In genomic region chr7:124791876-124792446, GRCh38 we compare ENCODE assay signal across 19 cellular contexts. TPM values are rescaled to one million over a fixed set of nuclear protein-coding genes. Genes with fewer than 3 reads are reported as not detected.
DNase-seq lines count a peak whose midpoint lies in the region; ATAC-seq and TF ChIP-seq lines count a peak whose summit lies in the region.
"Had no signal": no experiment of that assay in that cellular context is flagged by ENCODE, and none has a peak within 500 bp of the region (broad histone marks: within the 10 kb centered on the region; RNA-seq: fewer than 3 reads in every experiment).

No MANE protein-coding gene starts in this region.

- H3K9me3 Mint-ChIP-seq in T-helper 2 cell treated with Interferon-gamma antibody and Interleukin-4, amounts not matched to agents 5 μg/mL and 100 μg/mL, for 36 hours, result no peaks in the 10 kb centered on the region
- H3K9me3 Mint-ChIP-seq: H9 had no signal

- intact Hi-C loops in HCT116 (cut with micrococcal nuclease), result no loop called here

- H3K9ac ChIP-seq in HCT116 (ENCODE audit: low read length), result no peak overlapping the region
- H3K9ac ChIP-seq in smooth muscle cell (ENCODE audit: low read depth), result peak overlapping the region; percentile 26

- no peaks in the 10 kb centered on the region for H3K4me1 Mint-ChIP-seq in T-helper 2 cell treated with Interferon-gamma antibody and Interleukin-4, amounts not matched to agents 5 μg/mL and 100 μg/mL, for 36 hours (ENCODE audit: low read depth)

- H4K20me1 ChIP-seq in HCT116 (ENCODE audit: insufficient read depth) (no peaks in the 10 kb centered on the region), smooth muscle cell (ENCODE audit: low read depth) (no peaks in the 10 kb centered on the region)

- no peaks in the 10 kb centered on the region for H3F3A ChIP-seq in smooth muscle cell (ENCODE audit: low read depth)

- no peak overlapping the region for H2AFZ ChIP-seq in HCT116 (ENCODE audit: low read depth, low read length, poor library complexity, severe bottlenecking)
- no peak overlapping the region for H2AFZ ChIP-seq in smooth muscle cell (ENCODE audit: low read depth)

- H3K27ac ChIP-seq in HCT116 (ENCODE audit: low read depth, low read length) (no peak overlapping the region), smooth muscle cell (ENCODE audit: low read depth) (peak overlapping the region; percentile 84)

- no peak overlapping the region for H3K27ac Mint-ChIP-seq in T-helper 2 cell treated with Interferon-gamma antibody and Interleukin-4, amounts not matched to agents 5 μg/mL and 100 μg/mL, for 36 hours
- H3K27ac Mint-ChIP-seq: H9 had no signal

- H3K4me3 ChIP-seq in HCT116 (replicated peaks in 1 of 2; ENCODE audit: low read depth in 1 of 2, low read length in 2 of 2), result no peak overlapping the region
- H3K4me3 ChIP-seq in smooth muscle cell, result no peak overlapping the region

- TF ChIP-seq POLR2A in HCT116 (IDR thresholded peaks at IDR 0.05; ENCODE audit: borderline replicate concordance, extremely low read depth, insufficient read depth, insufficient read length), result no peak

- TF ChIP-seq CTCF in HCT116 (IDR thresholded peaks at IDR 0.05 in 2 of 3, conservative IDR thresholded peaks at IDR 0.05 in 1 of 3; ENCODE audit: borderline replicate concordance in 1 of 3, insufficient read depth in 1 of 3, low read depth in 2 of 3, low read length in 2 of 3), result no peak
- TF ChIP-seq CTCF in smooth muscle cell (IDR thresholded peaks at IDR 0.05; ENCODE audit: borderline replicate concordance, insufficient read depth, poor library complexity, severe bottlenecking), result no peak

- H3K4me1 ChIP-seq in HCT116 (ENCODE audit: control insufficient read depth in 1 of 2, insufficient read depth in 2 of 2, low read length in 2 of 2) (peaks cover 5 to 9% of the 10 kb centered on the region in 2 experiments; a peak in 2 of 4 replicates), smooth muscle cell (ENCODE audit: low read depth) (no peaks in the 10 kb centered on the region)

- 82% methylated on average over 2 of the region's 2 CpGs for WGBS in smooth muscle cell (ENCODE audit: low lambda C conversion rate)

- CTCF ChIA-PET in HCT116 (lab: Charles Lee), result no interaction called here

- DNase-seq in HCT116 (ENCODE audit: low read depth, low spot score) (no peak), LoVo (ENCODE audit: low spot score) (peak; percentile 12), glomerular visceral epithelial cell (ENCODE audit: extremely low spot score) (peak; percentile 3), smooth muscle cell (lab: John Stamatoyannopoulos, UW; ENCODE audit: unreplicated experiment) (no peak), HuH-7.5 (ENCODE audit: low spot score) (no peak), NCI-H1105 treated with DMSO at 0.1 percent for 48 hours (lab: John Stamatoyannopoulos, UW) (no peak)
- no peak for DNase-seq in T-helper 2 cell treated with Interferon-gamma antibody and Interleukin-4, amounts not matched to agents 5 μg/mL and 100 μg/mL, for 36 hours (ENCODE audit: low spot score)
- DNase-seq: C1 segment of cervical spinal cord, DMS 273 treated with DMSO at 0.1 percent for 48 hours, GDM1, H9, KG1, NCI-H1436, NCI-H2029, NCI-H345, NCI-H524 treated with DMSO at 0.1 percent for 48 hours had no signal

- H3K36me3 ChIP-seq in HCT116 (ENCODE audit: control insufficient read depth in 1 of 2, insufficient read depth in 2 of 2, low read length in 2 of 2), result no peaks in the 10 kb centered on the region
- H3K36me3 ChIP-seq in smooth muscle cell (ENCODE audit: low read depth), result no peaks in the 10 kb centered on the region

- no peaks in the 10 kb centered on the region for H3K27me3 ChIP-seq in HCT116 (ENCODE audit: insufficient read depth, low read length)
- H3K27me3 ChIP-seq in smooth muscle cell (ENCODE audit: low read depth), result no peaks in the 10 kb centered on the region

- RAD21 ChIA-PET in HCT116 (lab: Charles Lee; ENCODE audit: low non-redundant PET in 1 of 2, low total read pairs in 2 of 2, uncharacterized antibody in 2 of 2, unreplicated experiment in 2 of 2), result interaction anchor here in 1 of 2 experiments (0.6 kb wide), 1 partner anchor 15 kb away, joined by 5 read pairs; no protein-coding TSS in a partner anchor

- H3K79me2 ChIP-seq in HCT116 (ENCODE audit: insufficient read depth, low read length), result no peaks in the 10 kb centered on the region
- no peaks in the 10 kb centered on the region for H3K79me2 ChIP-seq in smooth muscle cell (ENCODE audit: low read depth)

- H3K36me3 Mint-ChIP-seq in T-helper 2 cell treated with Interferon-gamma antibody and Interleukin-4, amounts not matched to agents 5 μg/mL and 100 μg/mL, for 36 hours (ENCODE audit: low read depth), result no peaks in the 10 kb centered on the region

- 0 out of 2 replicates have a peak overlapping the region, but pooled peaks have one; percentile 13 for H3K4me2 ChIP-seq in HCT116 (ENCODE audit: low read length)
- H3K4me2 ChIP-seq in smooth muscle cell, result peak overlapping the region; percentile 19

- H3K27me3 Mint-ChIP-seq in T-helper 2 cell treated with Interferon-gamma antibody and Interleukin-4, amounts not matched to agents 5 μg/mL and 100 μg/mL, for 36 hours (ENCODE audit: low read depth), result peaks cover 2% of the 10 kb centered on the region

- POLR2A ChIA-PET in HCT116 (lab: Charles Lee), result no interaction called here

- no peaks in the 10 kb centered on the region for H3K9me3 ChIP-seq in HCT116 (ENCODE audit: control insufficient read depth in 1 of 2, insufficient read depth in 1 of 2, low read depth in 1 of 2, low read length in 2 of 2)
- no peaks in the 10 kb centered on the region for H3K9me3 ChIP-seq in smooth muscle cell (replicated peaks; ENCODE audit: low read depth)

- H3K4me3 Mint-ChIP-seq in T-helper 2 cell treated with Interferon-gamma antibody and Interleukin-4, amounts not matched to agents 5 μg/mL and 100 μg/mL, for 36 hours, result no peak overlapping the region
- H3K4me3 Mint-ChIP-seq: H9 had no signal

- no TSS peak for BruUV-seq in HCT116 (replicated peaks; lab: Mats Ljungman, UMichigan)

- TF ChIP-seq RAD21 in HCT116 (IDR thresholded peaks at IDR 0.05; ENCODE audit: low read depth), result no peak

- ATAC-seq in HCT116, result no peak
- no peak for ATAC-seq in HG03159 (IDR thresholded peaks at IDR 0.05; ENCODE audit: unreplicated experiment)
- ATAC-seq: Panc1, Right ventricle myocardium inferior had no signal

- H3K9me2 ChIP-seq in HCT116 (ENCODE audit: insufficient read depth), result no peaks in the 10 kb centered on the region

TF ChIP-seq in HCT116, 20 proteins besides CTCF, POLR2A, EP300 and RAD21 (continues in another document):
- TF ChIP-seq CBX3 (IDR thresholded peaks at IDR 0.05; ENCODE audit: low read depth) (no peak), EZH2 (IDR thresholded peaks at IDR 0.05) (no peak), EZH2phosphoT487 (IDR thresholded peaks at IDR 0.05; ENCODE audit: borderline replicate concordance) (no peak), ELF1 (IDR thresholded peaks at IDR 0.05; ENCODE audit: borderline replicate concordance, low read depth) (no peak), CEBPB (IDR thresholded peaks at IDR 0.05; ENCODE audit: low read depth) (no peak), SIN3A (IDR thresholded peaks at IDR 0.05; ENCODE audit: low read depth) (no peak), FOSL1 (IDR thresholded peaks at IDR 0.05; ENCODE audit: low read depth) (no peak), ATF3 (IDR thresholded peaks at IDR 0.05) (no peak), EGR1 (IDR thresholded peaks at IDR 0.05; ENCODE audit: low read depth) (no peak)
- TF ChIP-seq, protein P1, sequence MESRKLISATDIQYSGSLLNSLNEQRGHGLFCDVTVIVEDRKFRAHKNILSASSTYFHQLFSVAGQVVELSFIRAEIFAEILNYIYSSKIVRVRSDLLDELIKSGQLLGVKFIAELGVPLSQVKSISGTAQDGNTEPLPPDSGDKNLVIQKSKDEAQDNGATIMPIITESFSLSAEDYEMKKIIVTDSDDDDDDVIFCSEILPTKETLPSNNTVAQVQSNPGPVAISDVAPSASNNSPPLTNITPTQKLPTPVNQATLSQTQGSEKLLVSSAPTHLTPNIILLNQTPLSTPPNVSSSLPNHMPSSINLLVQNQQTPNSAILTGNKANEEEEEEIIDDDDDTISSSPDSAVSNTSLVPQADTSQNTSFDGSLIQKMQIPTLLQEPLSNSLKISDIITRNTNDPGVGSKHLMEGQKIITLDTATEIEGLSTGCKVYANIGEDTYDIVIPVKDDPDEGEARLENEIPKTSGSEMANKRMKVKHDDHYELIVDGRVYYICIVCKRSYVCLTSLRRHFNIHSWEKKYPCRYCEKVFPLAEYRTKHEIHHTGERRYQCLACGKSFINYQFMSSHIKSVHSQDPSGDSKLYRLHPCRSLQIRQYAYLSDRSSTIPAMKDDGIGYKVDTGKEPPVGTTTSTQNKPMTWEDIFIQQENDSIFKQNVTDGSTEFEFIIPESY (IDR thresholded peaks at IDR 0.05; ENCODE audit: extremely low read depth, insufficient replicate concordance, low read length), result no peak
- TF ChIP-seq, protein P2, sequence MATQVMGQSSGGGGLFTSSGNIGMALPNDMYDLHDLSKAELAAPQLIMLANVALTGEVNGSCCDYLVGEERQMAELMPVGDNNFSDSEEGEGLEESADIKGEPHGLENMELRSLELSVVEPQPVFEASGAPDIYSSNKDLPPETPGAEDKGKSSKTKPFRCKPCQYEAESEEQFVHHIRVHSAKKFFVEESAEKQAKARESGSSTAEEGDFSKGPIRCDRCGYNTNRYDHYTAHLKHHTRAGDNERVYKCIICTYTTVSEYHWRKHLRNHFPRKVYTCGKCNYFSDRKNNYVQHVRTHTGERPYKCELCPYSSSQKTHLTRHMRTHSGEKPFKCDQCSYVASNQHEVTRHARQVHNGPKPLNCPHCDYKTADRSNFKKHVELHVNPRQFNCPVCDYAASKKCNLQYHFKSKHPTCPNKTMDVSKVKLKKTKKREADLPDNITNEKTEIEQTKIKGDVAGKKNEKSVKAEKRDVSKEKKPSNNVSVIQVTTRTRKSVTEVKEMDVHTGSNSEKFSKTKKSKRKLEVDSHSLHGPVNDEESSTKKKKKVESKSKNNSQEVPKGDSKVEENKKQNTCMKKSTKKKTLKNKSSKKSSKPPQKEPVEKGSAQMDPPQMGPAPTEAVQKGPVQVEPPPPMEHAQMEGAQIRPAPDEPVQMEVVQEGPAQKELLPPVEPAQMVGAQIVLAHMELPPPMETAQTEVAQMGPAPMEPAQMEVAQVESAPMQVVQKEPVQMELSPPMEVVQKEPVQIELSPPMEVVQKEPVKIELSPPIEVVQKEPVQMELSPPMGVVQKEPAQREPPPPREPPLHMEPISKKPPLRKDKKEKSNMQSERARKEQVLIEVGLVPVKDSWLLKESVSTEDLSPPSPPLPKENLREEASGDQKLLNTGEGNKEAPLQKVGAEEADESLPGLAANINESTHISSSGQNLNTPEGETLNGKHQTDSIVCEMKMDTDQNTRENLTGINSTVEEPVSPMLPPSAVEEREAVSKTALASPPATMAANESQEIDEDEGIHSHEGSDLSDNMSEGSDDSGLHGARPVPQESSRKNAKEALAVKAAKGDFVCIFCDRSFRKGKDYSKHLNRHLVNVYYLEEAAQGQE (IDR thresholded peaks at IDR 0.05; ENCODE audit: low read depth), result no peak

RNA-seq across cellular contexts. Expression of gene GPR37, which starts 26.4 kb away (rescaled TPM):
- total RNA-seq in HCT116 (2021; ENCODE audit: unreplicated experiment) (2.2 TPM), smooth muscle cell (1.3 and 3.5 TPM in 2 replicates)
- polyA plus RNA-seq in HCT116 (2012), result 1.5 and 1.9 TPM in 2 replicates
- polyA plus RNA-seq in smooth muscle cell, result 0.38 and 6.0 TPM in 2 replicates
- total RNA-seq: Right ventricle myocardium inferior had no signal

Comparison
In these comparisons a context has a peak if more than half of its experiments do, and no peak if none do; other contexts are left out.
1. DNase-seq: peak in LoVo (single experiment) and glomerular visceral epithelial cell (single experiment); none in HCT116 (single experiment), smooth muscle cell (single experiment), HuH-7.5 (single experiment), T-helper 2 cell treated with Interferon-gamma antibody and Interleukin-4, amounts not matched to agents 5 μg/mL and 100 μg/mL, for 36 hours (single experiment) and NCI-H1105 treated with DMSO at 0.1 percent for 48 hours (single experiment).